ENCODE assay signal across 1 cellular context in genomic region chr6:136365781-136366354, GRCh38.
TF ChIP-seq lines count a peak whose summit lies in the region.

No MANE protein-coding gene starts in this region.

TF ChIP-seq in SK-N-SH, 30 proteins besides CTCF, POLR2A, EP300 and RAD21 (continued from another document):
- TF ChIP-seq SMC3 (IDR thresholded peaks at IDR 0.05; ENCODE audit: low read depth, low read length) (no peak), RCOR1 (IDR thresholded peaks at IDR 0.05; ENCODE audit: low read length) (no peak), NFIC (IDR thresholded peaks at IDR 0.05; ENCODE audit: borderline replicate concordance) (no peak), USF1 (IDR thresholded peaks at IDR 0.05; ENCODE audit: borderline replicate concordance, low read depth) (no peak), FOSL2 (IDR thresholded peaks at IDR 0.05; ENCODE audit: borderline replicate concordance, low read depth) (no peak), PBX3 (IDR thresholded peaks at IDR 0.05) (no peak), CHD2 (IDR thresholded peaks at IDR 0.05; ENCODE audit: low read length, partially characterized antibody) (no peak), RFX5 (IDR thresholded peaks at IDR 0.05; ENCODE audit: low read length) (no peak), ELF1 (IDR thresholded peaks at IDR 0.05) (no peak), TCF12 (IDR thresholded peaks at IDR 0.05) (no peak), MEF2A (IDR thresholded peaks at IDR 0.05; ENCODE audit: borderline replicate concordance, low read depth) (no peak)
- TF ChIP-seq, protein P1, sequence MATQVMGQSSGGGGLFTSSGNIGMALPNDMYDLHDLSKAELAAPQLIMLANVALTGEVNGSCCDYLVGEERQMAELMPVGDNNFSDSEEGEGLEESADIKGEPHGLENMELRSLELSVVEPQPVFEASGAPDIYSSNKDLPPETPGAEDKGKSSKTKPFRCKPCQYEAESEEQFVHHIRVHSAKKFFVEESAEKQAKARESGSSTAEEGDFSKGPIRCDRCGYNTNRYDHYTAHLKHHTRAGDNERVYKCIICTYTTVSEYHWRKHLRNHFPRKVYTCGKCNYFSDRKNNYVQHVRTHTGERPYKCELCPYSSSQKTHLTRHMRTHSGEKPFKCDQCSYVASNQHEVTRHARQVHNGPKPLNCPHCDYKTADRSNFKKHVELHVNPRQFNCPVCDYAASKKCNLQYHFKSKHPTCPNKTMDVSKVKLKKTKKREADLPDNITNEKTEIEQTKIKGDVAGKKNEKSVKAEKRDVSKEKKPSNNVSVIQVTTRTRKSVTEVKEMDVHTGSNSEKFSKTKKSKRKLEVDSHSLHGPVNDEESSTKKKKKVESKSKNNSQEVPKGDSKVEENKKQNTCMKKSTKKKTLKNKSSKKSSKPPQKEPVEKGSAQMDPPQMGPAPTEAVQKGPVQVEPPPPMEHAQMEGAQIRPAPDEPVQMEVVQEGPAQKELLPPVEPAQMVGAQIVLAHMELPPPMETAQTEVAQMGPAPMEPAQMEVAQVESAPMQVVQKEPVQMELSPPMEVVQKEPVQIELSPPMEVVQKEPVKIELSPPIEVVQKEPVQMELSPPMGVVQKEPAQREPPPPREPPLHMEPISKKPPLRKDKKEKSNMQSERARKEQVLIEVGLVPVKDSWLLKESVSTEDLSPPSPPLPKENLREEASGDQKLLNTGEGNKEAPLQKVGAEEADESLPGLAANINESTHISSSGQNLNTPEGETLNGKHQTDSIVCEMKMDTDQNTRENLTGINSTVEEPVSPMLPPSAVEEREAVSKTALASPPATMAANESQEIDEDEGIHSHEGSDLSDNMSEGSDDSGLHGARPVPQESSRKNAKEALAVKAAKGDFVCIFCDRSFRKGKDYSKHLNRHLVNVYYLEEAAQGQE (IDR thresholded peaks at IDR 0.05; ENCODE audit: low read depth, low read length) = no peak
